ENCODE assay signal across 11 cellular contexts in genomic region chr17:50051606-50052005, GRCh38. TPM values are rescaled to one million over a fixed set of nuclear protein-coding genes. Genes with fewer than 3 reads are reported as not detected.
DNase-seq lines count a peak whose midpoint lies in the region; ATAC-seq and TF ChIP-seq lines count a peak whose summit lies in the region.
"Had no signal": no experiment of that assay in that cellular context is flagged by ENCODE, and none has a peak within 500 bp of the region (broad histone marks: within the 10 kb centered on the region; RNA-seq: fewer than 3 reads in every experiment).

No MANE protein-coding gene starts in this region.

- peaks cover 51% of the 10 kb centered on the region for H3K4me1 Mint-ChIP-seq in activated T-cell treated with anti-CD3 and anti-CD28 coated beads, Interleukin-2, amount 50 U/mL, for 24 hours (ENCODE audit: low read depth)
- peaks cover 27% of the 10 kb centered on the region for H3K4me1 Mint-ChIP-seq in stimulated activated memory B cell treated with anti-CD40 and anti-IgM and Interleukin-4, amounts not matched to agents 10 μg/mL and 1 μg/mL and 100 μg/mL, for 72 hours

- no peak for DNase-seq in activated T-cell treated with anti-CD3 and anti-CD28 coated beads, Interleukin-2, amount 50 U/mL, for 24 hours
- DNase-seq in activated T-cell treated with anti-CD3 and anti-CD28 coated beads for 4 hours (no peak), SJSA1 (ENCODE audit: low read depth in 1 of 2, low spot score in 2 of 2) (no peak), epithelial cell of prostate (ENCODE audit: low read depth, low spot score) (no peak), colonic mucosa (no peak), NCI-H1436 (lab: John Stamatoyannopoulos, UW) (no peak), NOMO-1 treated with DMSO at 0.1 percent for 48 hours (lab: John Stamatoyannopoulos, UW; ENCODE audit: unreplicated experiment) (no peak)
- DNase-seq: cerebellar nuclear complex had no signal

- peak overlapping the region; percentile 65 for H3K27ac ChIP-seq in SJSA1
- H3K27ac ChIP-seq in epithelial cell of prostate = peak overlapping the region; percentile 100
- H3K27ac ChIP-seq in colonic mucosa = no peak overlapping the region

- H3K4me1 ChIP-seq in SJSA1 (replicated peaks) (peaks cover 97% of the 10 kb centered on the region), colonic mucosa (peaks cover 5% of the 10 kb centered on the region)

- intact Hi-C loops in colonic mucosa (cut with DNase I) = no loop called here

- peak overlapping the region; percentile 93 for H3K27ac Mint-ChIP-seq in activated T-cell treated with anti-CD3 and anti-CD28 coated beads, Interleukin-2, amount 50 U/mL, for 24 hours
- peak overlapping the region; percentile 14 for H3K27ac Mint-ChIP-seq in stimulated activated memory B cell treated with anti-CD40 and anti-IgM and Interleukin-4, amounts not matched to agents 10 μg/mL and 1 μg/mL and 100 μg/mL, for 72 hours

- H3K4me3 ChIP-seq in SJSA1 (no peak overlapping the region), colonic mucosa (no peak overlapping the region)
- H3K4me3 ChIP-seq: left lung had no signal

- peaks cover 7% of the 10 kb centered on the region for H3K36me3 ChIP-seq in SJSA1
- no peaks in the 10 kb centered on the region for H3K36me3 ChIP-seq in colonic mucosa
- H3K36me3 ChIP-seq: left lung had no signal

- H3K9me3 ChIP-seq in SJSA1 (replicated peaks) (no peaks in the 10 kb centered on the region), colonic mucosa (no peaks in the 10 kb centered on the region)
- H3K9me3 ChIP-seq: left lung had no signal

- H3K9me3 Mint-ChIP-seq in activated T-cell treated with anti-CD3 and anti-CD28 coated beads, Interleukin-2, amount 50 U/mL, for 24 hours = no peaks in the 10 kb centered on the region
- no peaks in the 10 kb centered on the region for H3K9me3 Mint-ChIP-seq in stimulated activated memory B cell treated with anti-CD40 and anti-IgM and Interleukin-4, amounts not matched to agents 10 μg/mL and 1 μg/mL and 100 μg/mL, for 72 hours

- no peak overlapping the region for H3K9ac ChIP-seq in colonic mucosa (ENCODE audit: low read depth in 2 of 2, low read length in 2 of 2)

- H3K36me3 Mint-ChIP-seq in activated T-cell treated with anti-CD3 and anti-CD28 coated beads, Interleukin-2, amount 50 U/mL, for 24 hours (ENCODE audit: low read depth) = peaks cover 2% of the 10 kb centered on the region
- no peaks in the 10 kb centered on the region for H3K36me3 Mint-ChIP-seq in stimulated activated memory B cell treated with anti-CD40 and anti-IgM and Interleukin-4, amounts not matched to agents 10 μg/mL and 1 μg/mL and 100 μg/mL, for 72 hours

- H3K27me3 Mint-ChIP-seq in activated T-cell treated with anti-CD3 and anti-CD28 coated beads, Interleukin-2, amount 50 U/mL, for 24 hours = peaks cover 7% of the 10 kb centered on the region
- peaks cover 32% of the 10 kb centered on the region for H3K27me3 Mint-ChIP-seq in stimulated activated memory B cell treated with anti-CD40 and anti-IgM and Interleukin-4, amounts not matched to agents 10 μg/mL and 1 μg/mL and 100 μg/mL, for 72 hours

- no peak for ATAC-seq in stimulated activated memory B cell treated with anti-CD40 and anti-IgM and Interleukin-4, amounts not matched to agents 10 μg/mL and 1 μg/mL and 100 μg/mL, for 72 hours

- no peak for TF ChIP-seq CTCF in colonic mucosa (IDR thresholded peaks at IDR 0.05)

- H3K4me3 Mint-ChIP-seq in activated T-cell treated with anti-CD3 and anti-CD28 coated beads, Interleukin-2, amount 50 U/mL, for 24 hours = no peak overlapping the region
- no peak overlapping the region for H3K4me3 Mint-ChIP-seq in stimulated activated memory B cell treated with anti-CD40 and anti-IgM and Interleukin-4, amounts not matched to agents 10 μg/mL and 1 μg/mL and 100 μg/mL, for 72 hours

- H3K27me3 ChIP-seq in SJSA1 (replicated peaks) (no peaks in the 10 kb centered on the region), colonic mucosa (no peaks in the 10 kb centered on the region)

RNA-seq across cellular contexts. Expression of gene ITGA3, which starts 4.3 kb away (rescaled TPM):
- total RNA-seq in SJSA1 (2014; rRNA removed; shearing (Covaris generic)) = 142 and 195 TPM in 2 replicates
- total RNA-seq in colonic mucosa = 100 to 1,000 TPM; 111 to 116 TPM

RNA-seq across cellular contexts. Expression of gene PDK2, which starts 43.5 kb away (rescaled TPM):
- total RNA-seq in SJSA1 (2014; rRNA removed; shearing (Covaris generic)) = 22.2 and 25.3 TPM in 2 replicates
- 10 to 100 TPM; 48.8 to 56.4 TPM for total RNA-seq in colonic mucosa

RNA-seq across cellular contexts. Expression of gene DLX3, which starts 56.6 kb away (rescaled TPM):
- not detected in 2 replicates for total RNA-seq in SJSA1 (2014; rRNA removed; shearing (Covaris generic))
- under 1 TPM in 1 of 2 donors, not detected in 1; 0.21 TPM for total RNA-seq in colonic mucosa
- total RNA-seq: fibroblast of villous mesenchyme had no signal
